In genomic region chr7:23494009-23494408, GRCh38 we compare ENCODE assay signal across 28 cellular contexts.
"Had no signal": no experiment of that assay in that cellular context is flagged by ENCODE, and none has a peak within 500 bp of the region (broad histone marks: within the 10 kb centered on the region; RNA-seq: fewer than 3 reads in every experiment).

No MANE protein-coding gene starts in this region.

- H2AFZ ChIP-seq: parathyroid adenoma had no signal

- H3K9me3 Mint-ChIP-seq: effector memory CD8-positive, alpha-beta T cell; mesothelial cell of epicardium; naive B cell; natural killer cell treated with Interleukin-12 subunit alpha and Interleukin-12 subunit beta and Interleukin-15 and Interleukin-18, amount 100 ng/mL, for 72 hours; neural crest cell; stimulated activated effector memory CD8-positive, alpha-beta T cell treated with anti-CD3 and anti-CD28 coated beads, Interleukin-12 subunit alpha, Interleukin-12 subunit beta, amount 100 ng/mL, for 72 hours; type B pancreatic cell had no signal

- H3K4me1 Mint-ChIP-seq: mesothelial cell of epicardium; neural crest cell; stimulated activated effector memory CD8-positive, alpha-beta T cell treated with anti-CD3 and anti-CD28 coated beads, Interleukin-12 subunit alpha, Interleukin-12 subunit beta, amount 100 ng/mL, for 72 hours had no signal

- H3K27ac ChIP-seq: esophagus squamous epithelium, heart right ventricle, left lung, neutrophil, parathyroid adenoma, testis, tibial artery had no signal

- H3K4me3 ChIP-seq: esophagus squamous epithelium, heart right ventricle, left lung, mucosa of descending colon, testis, tibial artery had no signal

- H3K36me3 Mint-ChIP-seq: naive B cell; natural killer cell treated with Interleukin-12 subunit alpha and Interleukin-12 subunit beta and Interleukin-15 and Interleukin-18, amount 100 ng/mL, for 72 hours had no signal

- H3K27ac Mint-ChIP-seq: effector memory CD8-positive, alpha-beta T cell; natural killer cell treated with Interleukin-12 subunit alpha and Interleukin-12 subunit beta and Interleukin-15 and Interleukin-18, amount 100 ng/mL, for 72 hours; progenitor cell of endocrine pancreas; stimulated activated effector memory CD8-positive, alpha-beta T cell treated with anti-CD3 and anti-CD28 coated beads, Interleukin-12 subunit alpha, Interleukin-12 subunit beta, amount 100 ng/mL, for 72 hours; type B pancreatic cell had no signal

- H3K79me2 ChIP-seq: parathyroid adenoma had no signal

- H3K9me3 ChIP-seq: esophagus squamous epithelium, heart right ventricle, left lung, mucosa of descending colon, neutrophil, testis, tibial artery had no signal

- H3K27me3 Mint-ChIP-seq: effector memory CD8-positive, alpha-beta T cell; naive B cell; natural killer cell treated with Interleukin-12 subunit alpha and Interleukin-12 subunit beta and Interleukin-15 and Interleukin-18, amount 100 ng/mL, for 72 hours; progenitor cell of endocrine pancreas; type B pancreatic cell had no signal

- ATAC-seq: effector memory CD8-positive, alpha-beta T cell; heart right ventricle; left cardiac atrium; left lung; mucosa of descending colon; natural killer cell treated with Interleukin-12 subunit alpha and Interleukin-12 subunit beta and Interleukin-15 and Interleukin-18, amount 100 ng/mL, for 72 hours; sciatic nerve; stimulated activated effector memory CD8-positive, alpha-beta T cell treated with anti-CD3 and anti-CD28 coated beads, Interleukin-12 subunit alpha, Interleukin-12 subunit beta, amount 100 ng/mL, for 72 hours had no signal

- H3K27me3 ChIP-seq: esophagus squamous epithelium, heart right ventricle, left lung, neutrophil, testis, tibial artery had no signal

- DNase-seq: cortex of kidney; effector memory CD8-positive, alpha-beta T cell; erythroblast; esophagus squamous epithelium; foreskin melanocyte; glutamatergic neuron; heart right ventricle; hippocampal formation; left cardiac atrium; left lung; mesenchymal stem cell; mucosa of descending colon; naive B cell; stimulated activated CD4-positive, alpha-beta T cell treated with anti-CD3 and anti-CD28 coated beads, Interleukin-1b, Interleukin-23, amount 100 ng/mL, for 48 hours; stimulated activated CD4-positive, alpha-beta T cell treated with anti-CD3 and anti-CD28 coated beads, Interleukin-4, amount 100 ng/mL, for 1 hour; stimulated activated naive CD4-positive, alpha-beta T cell treated with Interleukin-2 at 50 U/mL for 16 hours; substantia nigra; testis; tibial artery had no signal

- H3K9ac ChIP-seq: parathyroid adenoma had no signal

- H3K4me3 Mint-ChIP-seq: effector memory CD8-positive, alpha-beta T cell; mesothelial cell of epicardium; naive B cell; natural killer cell treated with Interleukin-12 subunit alpha and Interleukin-12 subunit beta and Interleukin-15 and Interleukin-18, amount 100 ng/mL, for 72 hours; neural crest cell; stimulated activated effector memory CD8-positive, alpha-beta T cell treated with anti-CD3 and anti-CD28 coated beads, Interleukin-12 subunit alpha, Interleukin-12 subunit beta, amount 100 ng/mL, for 72 hours; type B pancreatic cell had no signal

- H3K4me1 ChIP-seq: left lung, parathyroid adenoma had no signal
